ENCODE assay signal across 1 cellular context in genomic region chr18:13289501-13290205, GRCh38.
TF ChIP-seq lines count a peak whose summit lies in the region.

No MANE protein-coding gene starts in this region.

TF ChIP-seq in GM12878, 131 proteins besides CTCF, POLR2A, EP300 and RAD21 (continued from another document):
- TF ChIP-seq REST (IDR thresholded peaks at IDR 0.05; ENCODE audit: low read depth, low read length) (no peak), ELK1 (IDR thresholded peaks at IDR 0.05; ENCODE audit: low read depth, low read length) (no peak), ATF3 (IDR thresholded peaks at IDR 0.05; ENCODE audit: borderline replicate concordance, extremely low read depth, low read depth, low read length) (no peak), ZBTB40 (IDR thresholded peaks at IDR 0.05; ENCODE audit: borderline replicate concordance) (no peak)
